Comparison of ENCODE assay signal across 8 cellular contexts in genomic region chr6:106325336-106326178, GRCh38. TPM values are rescaled to one million over a fixed set of nuclear protein-coding genes. Genes with fewer than 3 reads are reported as not detected.
A peak's percentile ranks its signal among the peaks of the same experiment; 100 is the strongest.
DNase-seq lines count a peak whose midpoint lies in the region; ATAC-seq and TF ChIP-seq lines count a peak whose summit lies in the region.

Gene ATG5, minus strand, starts transcription at chr6:106325760. Its CDS starts 9,552 bp downstream, at chr6:106316208.

- no peaks in the 10 kb centered on the region for H3K27me3 ChIP-seq in foreskin keratinocyte
- H3K27me3 ChIP-seq in neural progenitor cell = peaks cover 3% of the 10 kb centered on the region

- no peaks in the 10 kb centered on the region for H3K9me3 ChIP-seq in neural progenitor cell (ENCODE audit: low read depth)

- peaks cover 16% of the 10 kb centered on the region for H3K27me3 Mint-ChIP-seq in neural progenitor cell (ENCODE audit: insufficient read depth, low read depth)

- H3K4me1 ChIP-seq in foreskin keratinocyte = no peaks in the 10 kb centered on the region
- H3K4me1 ChIP-seq in neural progenitor cell = peaks cover 7% of the 10 kb centered on the region

- peak; percentile 96 for DNase-seq in GF-D8 (lab: John Stamatoyannopoulos, UW)
- DNase-seq in HEK293T (ENCODE audit: extremely low spot score) = peak; percentile 99
- DNase-seq in MV-4-11 (lab: John Stamatoyannopoulos, UW) = peak; percentile 99
- peak; percentile 97 for DNase-seq in SK-MEL-5 (ENCODE audit: low read depth, low spot score)
- peak; percentile 100 for DNase-seq in activated naive CD4-positive, alpha-beta T cell treated with Interleukin-2 at 50 U/mL for 16 hours
- peak; percentile 98 to 99 for DNase-seq in foreskin keratinocyte
- peak; percentile 96 for DNase-seq in neural progenitor cell (ENCODE audit: low spot score)
- peak; percentile 96 for DNase-seq in stromal cell of bone marrow (ENCODE audit: low read depth)

- peaks cover 46% of the 10 kb centered on the region for H3K79me2 ChIP-seq in neural progenitor cell (ENCODE audit: low read depth)

- in situ Hi-C loops in SK-MEL-5 (cut with HindIII; ENCODE audit: low pct_unique_long_range_greater_than_20kb, low sequenced_read_pairs) = no loop called here

- POLR2A ChIA-PET in HEK293T (lab: Yijun Ruan, JAX) = interaction anchor here (0.6 to 1.8 kb wide), 14 partner anchors 9 to 877 kb away, joined by 3 to 13 read pairs (median 3); partner anchors contain the start of genes BEND3 and CRYBG1

- H3K4me2 ChIP-seq in neural progenitor cell = peak within 1 kb of the TSS; percentile 94

- H3K36me3 ChIP-seq in neural progenitor cell = no peaks in the 10 kb centered on the region

- H3F3A ChIP-seq in neural progenitor cell (ENCODE audit: low read depth) = peaks cover 10% of the 10 kb centered on the region

- ATAC-seq in foreskin keratinocyte = peak; percentile 93

- no peaks in the 10 kb centered on the region for H3K36me3 Mint-ChIP-seq in neural progenitor cell

- peak within 1 kb of the TSS; percentile 65 for H3K4me3 ChIP-seq in neural progenitor cell

- H3K9ac ChIP-seq in neural progenitor cell = peak within 1 kb of the TSS; percentile 47

- H3K27ac ChIP-seq in foreskin keratinocyte (peak within 1 kb of the TSS; percentile 69), neural progenitor cell (peak within 1 kb of the TSS; percentile 81)

- no peaks in the 10 kb centered on the region for H3K9me3 Mint-ChIP-seq in neural progenitor cell

- peaks cover 18% of the 10 kb centered on the region for H3K4me1 Mint-ChIP-seq in neural progenitor cell

- no peaks in the 10 kb centered on the region for H4K20me1 ChIP-seq in neural progenitor cell (ENCODE audit: low read depth)

- H3K27ac Mint-ChIP-seq in neural progenitor cell = peak within 1 kb of the TSS; percentile 3

- H2AFZ ChIP-seq in neural progenitor cell (replicated peaks) = peak within 1 kb of the TSS; percentile 70

- H3K4me3 Mint-ChIP-seq in neural progenitor cell = peak within 1 kb of the TSS; percentile 95

- CTCF ChIA-PET in HEK293T (lab: Yijun Ruan, JAX) = interaction anchor here (1.0 to 1.4 kb wide), 3 partner anchors 10 to 34 kb away, joined by 3 to 5 read pairs (median 4); no protein-coding TSS in a partner anchor

- TF ChIP-seq CTCF in foreskin keratinocyte (conservative IDR thresholded peaks at IDR 0.05) (peak; percentile 19), neural progenitor cell (IDR thresholded peaks at IDR 0.05) (no peak)

TF ChIP-seq in HEK293T, 16 proteins besides CTCF, POLR2A, EP300 and RAD21:
- TF ChIP-seq HDGF (IDR thresholded peaks at IDR 0.05; ENCODE audit: borderline replicate concordance) = no peak
- peak; percentile 71; the same call in 1 of the 2 replicates for TF ChIP-seq TARDBP (IDR thresholded peaks at IDR 0.05)
- no peak for TF ChIP-seq SUZ12 (IDR thresholded peaks at IDR 0.05)
- TF ChIP-seq FOXK2 (IDR thresholded peaks at IDR 0.05) = 0 out of 2 replicates have a peak, but pooled peaks have one; percentile 22
- no peak for TF ChIP-seq BHLHE40 (IDR thresholded peaks at IDR 0.05; ENCODE audit: borderline replicate concordance)
- TF ChIP-seq CTBP1 (IDR thresholded peaks at IDR 0.05; ENCODE audit: borderline replicate concordance) = no peak
- peak; percentile 76 for TF ChIP-seq ELF4 (IDR thresholded peaks at IDR 0.05)
- TF ChIP-seq PKNOX1 (IDR thresholded peaks at IDR 0.05) = no peak
- TF ChIP-seq L3MBTL2 (conservative IDR thresholded peaks at IDR 0.05) = peak; percentile 73

RNA-seq across cellular contexts. Expression of gene ATG5, which starts in this region (rescaled TPM):
- 27.8 and 32.6 TPM in 2 replicates for total RNA-seq in SK-MEL-5 (2014; rRNA removed; shearing (Covaris generic))
- 16.4 and 16.5 TPM in 2 replicates for polyA plus RNA-seq in SK-MEL-5 (2015; cell fraction: cytosol; rRNA removed)
- 9.3 and 20.9 TPM in 2 replicates for polyA plus RNA-seq in SK-MEL-5 (2015; cell fraction: nucleus; rRNA removed)
- 37.1 and 41.1 TPM in 2 replicates for total RNA-seq in foreskin keratinocyte
- 28.6 and 32.8 TPM in 2 replicates for polyA plus RNA-seq in foreskin keratinocyte
- total RNA-seq in neural progenitor cell (ENCODE audit: low replicate concordance) = 31.7 and 45.0 TPM in 2 replicates

Comparison
In these comparisons a context has a peak if more than half of its experiments do, and no peak if none do; other contexts are left out.
1. Peak in every context shown above with its lines: DNase-seq, ATAC-seq, H3K4me3 ChIP-seq and H3K27ac ChIP-seq.